19 cellular contexts compared by ENCODE assay signal in the genomic region with DNA sequence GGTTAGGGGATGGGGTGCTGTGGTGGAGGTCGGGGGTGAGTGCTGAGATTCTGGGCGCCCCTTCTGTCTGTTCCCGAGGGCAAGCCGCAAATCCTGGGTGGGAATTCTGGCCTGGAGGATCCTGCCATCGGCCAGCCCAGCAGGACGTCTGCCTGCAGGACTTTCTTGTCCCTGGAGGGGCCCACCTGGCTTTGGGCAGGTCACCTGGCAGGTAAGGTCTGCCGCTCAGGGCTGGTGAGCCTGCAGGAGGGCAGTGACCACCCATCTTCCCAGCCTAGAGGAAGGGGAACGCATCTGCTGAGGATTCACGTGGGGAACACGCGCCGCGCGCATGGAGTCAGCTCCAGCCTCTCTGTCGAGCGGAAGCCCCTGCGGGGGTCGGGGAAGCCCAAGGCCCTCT. TPM values are rescaled to one million over a fixed set of nuclear protein-coding genes. Genes with fewer than 3 reads are reported as not detected.
A peak's percentile ranks its signal among the peaks of the same experiment; 100 is the strongest.
DNase-seq lines count a peak whose midpoint lies in the region; ATAC-seq and TF ChIP-seq lines count a peak whose summit lies in the region.
"Had no signal": no experiment of that assay in that cellular context is flagged by ENCODE, and none has a peak within 500 bp of the region (broad histone marks: within the 10 kb centered on the region; RNA-seq: fewer than 3 reads in every experiment).

No MANE protein-coding gene starts in this region.

- H3K27me3 ChIP-seq in H7 (ENCODE audit: control insufficient read depth, insufficient read depth, low read length) (no peaks in the 10 kb centered on the region), IMR-90 (ENCODE audit: control insufficient read depth, insufficient read depth, low read length) (peaks cover 15% of the 10 kb centered on the region), endodermal cell (ENCODE audit: control insufficient read depth, insufficient read depth, low read length, poor library complexity, severe bottlenecking) (peaks cover 13% of the 10 kb centered on the region), neuronal stem cell (ENCODE audit: control insufficient read depth in 3 of 3, insufficient read depth in 3 of 3, low read depth in 1 of 3, low read length in 3 of 3) (peaks cover 0 to 15% (median 0%) of the 10 kb centered on the region in 3 experiments)
- H3K27me3 ChIP-seq: BLaER1 treated with 17β-estradiol and CSF1 and Interleukin-3, amounts not matched to agents 10 nM and 100 nM had no signal

- no peak for TF ChIP-seq POLR2A in IMR-90 (IDR thresholded peaks at IDR 0.05; ENCODE audit: low read depth, low read length)

- no peak overlapping the region for H3K4ac ChIP-seq in IMR-90 (ENCODE audit: low read depth, low read length)
- H3K4ac ChIP-seq in neuronal stem cell (ENCODE audit: low read length): no peak overlapping the region

- H3K4me3 Mint-ChIP-seq in endodermal cell (no peak overlapping the region), type B pancreatic cell (no peak overlapping the region)

- H3K23ac ChIP-seq in IMR-90 (ENCODE audit: low read depth, low read length) (no peak overlapping the region), neuronal stem cell (ENCODE audit: low read depth, low read length, poor library complexity) (peak overlapping the region; percentile 62)

- no peak overlapping the region for H3K4me3 ChIP-seq in H7 (ENCODE audit: insufficient read depth, low read depth, low read length)
- no peak overlapping the region for H3K4me3 ChIP-seq in IMR-90 (ENCODE audit: insufficient read depth, low read depth, low read length)
- no peak overlapping the region for H3K4me3 ChIP-seq in endodermal cell (ENCODE audit: low read length)
- no peak overlapping the region for H3K4me3 ChIP-seq in neuronal stem cell (ENCODE audit: low read length in 2 of 2)
- H3K4me3 ChIP-seq: BLaER1 treated with 17β-estradiol and CSF1 and Interleukin-3, amounts not matched to agents 10 nM and 100 nM; K562; SJSA1 had no signal

- no peak overlapping the region for H2AK5ac ChIP-seq in IMR-90 (ENCODE audit: low read depth, low read length)
- no peak overlapping the region for H2AK5ac ChIP-seq in neuronal stem cell (ENCODE audit: low read depth, low read length)

- H4K20me1 ChIP-seq in IMR-90 (ENCODE audit: insufficient read depth, low read length): no peaks in the 10 kb centered on the region
- H4K20me1 ChIP-seq: BLaER1 treated with 17β-estradiol and CSF1 and Interleukin-3, amounts not matched to agents 10 nM and 100 nM had no signal

- H3K9ac ChIP-seq in IMR-90 (ENCODE audit: low read depth, low read length) (no peak overlapping the region), endodermal cell (ENCODE audit: extremely low read depth, low read length, poor library complexity, severe bottlenecking) (no peak overlapping the region), neuronal stem cell (ENCODE audit: low read depth, low read length, poor library complexity) (no peak overlapping the region)
- H3K9ac ChIP-seq: BLaER1 treated with 17β-estradiol and CSF1 and Interleukin-3, amounts not matched to agents 10 nM and 100 nM had no signal

- H2AK9ac ChIP-seq in IMR-90 (replicated peaks; ENCODE audit: low read depth, low read length, poor library complexity): no peak overlapping the region

- no peak for TF ChIP-seq RAD21 in IMR-90 (IDR thresholded peaks at IDR 0.05; ENCODE audit: low read length)

- H3K14ac ChIP-seq in IMR-90 (replicated peaks; ENCODE audit: low read depth, low read length) (no peak overlapping the region), neuronal stem cell (ENCODE audit: low read length) (peak overlapping the region; percentile 10)

- H3K4me1 Mint-ChIP-seq in endodermal cell (peaks cover 11% of the 10 kb centered on the region), type B pancreatic cell (ENCODE audit: unreplicated experiment) (no peaks in the 10 kb centered on the region)

- no peaks in the 10 kb centered on the region for H3K9me1 ChIP-seq in IMR-90 (ENCODE audit: insufficient read depth, low read length)

- no peak overlapping the region for H3K27ac Mint-ChIP-seq in endodermal cell
- H3K27ac Mint-ChIP-seq in type B pancreatic cell: no peak overlapping the region

- no peak overlapping the region for H4K8ac ChIP-seq in IMR-90 (ENCODE audit: low read depth in 2 of 2, low read length in 2 of 2)
- H4K8ac ChIP-seq in neuronal stem cell (ENCODE audit: low read depth, low read length): no peak overlapping the region

- H2AFZ ChIP-seq in IMR-90 (replicated peaks; ENCODE audit: low read length, poor library complexity) (no peak overlapping the region), neuronal stem cell (ENCODE audit: low read length) (no peak overlapping the region)

- H3K36me3 ChIP-seq in H7 (replicated peaks; ENCODE audit: control insufficient read depth, insufficient read depth, low read length) (no peaks in the 10 kb centered on the region), IMR-90 (ENCODE audit: control insufficient read depth, insufficient read depth, low read length) (no peaks in the 10 kb centered on the region), endodermal cell (ENCODE audit: control insufficient read depth, insufficient read depth, low read length) (no peaks in the 10 kb centered on the region), neuronal stem cell (replicated peaks in 1 of 2; ENCODE audit: control insufficient read depth in 2 of 2, insufficient read depth in 2 of 2, low read length in 2 of 2) (no peaks in the 10 kb centered on the region)
- H3K36me3 ChIP-seq: BLaER1 treated with 17β-estradiol and CSF1 and Interleukin-3, amounts not matched to agents 10 nM and 100 nM; SJSA1 had no signal

- H2BK15ac ChIP-seq in IMR-90 (ENCODE audit: low read depth, low read length) (0 out of 3 replicates have a peak overlapping the region, but pooled peaks have one; percentile 3), neuronal stem cell (ENCODE audit: low read length) (no peak overlapping the region)

- H3K4me2 ChIP-seq in IMR-90 (ENCODE audit: low read depth, low read length) (no peak overlapping the region), neuronal stem cell (ENCODE audit: insufficient read depth, low read length, poor library complexity, severe bottlenecking) (no peak overlapping the region)

- no peak overlapping the region for H4K91ac ChIP-seq in IMR-90 (ENCODE audit: insufficient read depth, low read depth, low read length)
- H4K91ac ChIP-seq in neuronal stem cell (ENCODE audit: low read depth, low read length, poor library complexity): no peak overlapping the region

- TF ChIP-seq CTCF in IMR-90 (conservative IDR thresholded peaks at IDR 0.05; ENCODE audit: low read depth, low read length): no peak
- no peak for TF ChIP-seq CTCF in endodermal cell (conservative IDR thresholded peaks at IDR 0.05)
- no peak for TF ChIP-seq CTCF in type B pancreatic cell (conservative IDR thresholded peaks at IDR 0.05)

- intact Hi-C loops in IMR-90 (cut with micrococcal nuclease): no loop called here

- H3K56ac ChIP-seq in IMR-90 (ENCODE audit: extremely low read depth, insufficient read depth, low read length): no peak overlapping the region

- no peak overlapping the region for H4K5ac ChIP-seq in IMR-90 (ENCODE audit: low read depth, low read length)

- BruUV-seq in IMR-90 (replicated peaks; lab: Mats Ljungman, UMichigan): no TSS peak

- peaks cover 12% of the 10 kb centered on the region for H3K27me3 Mint-ChIP-seq in endodermal cell (ENCODE audit: insufficient read depth)
- peaks cover 25% of the 10 kb centered on the region for H3K27me3 Mint-ChIP-seq in type B pancreatic cell

- POLR2A ChIA-PET in IMR-90 (lab: Charles Lee; ENCODE audit: unreplicated experiment): interaction anchor here (0.6 kb wide), 1 partner anchor 43 kb away, joined by 6 read pairs; the partner anchor contains the start of gene NDEL1

- no peaks in the 10 kb centered on the region for H3K36me3 Mint-ChIP-seq in endodermal cell (ENCODE audit: low read depth)
- no peaks in the 10 kb centered on the region for H3K36me3 Mint-ChIP-seq in type B pancreatic cell

- no peak overlapping the region for H2BK12ac ChIP-seq in neuronal stem cell (ENCODE audit: low read length)

- in situ Hi-C loops in IMR-90 (cut with MboI; ENCODE audit: low sequenced_read_pairs): no loop called here

- H3K9me3 ChIP-seq in IMR-90 (ENCODE audit: control insufficient read depth, insufficient read depth, low read length) (no peaks in the 10 kb centered on the region), endodermal cell (ENCODE audit: control insufficient read depth, low read length) (no peaks in the 10 kb centered on the region), neuronal stem cell (replicated peaks in 1 of 2; ENCODE audit: control insufficient read depth in 2 of 2, insufficient read depth in 1 of 2, low read depth in 1 of 2, low read length in 2 of 2) (no peaks in the 10 kb centered on the region)
- H3K9me3 ChIP-seq: BLaER1 treated with 17β-estradiol and CSF1 and Interleukin-3, amounts not matched to agents 10 nM and 100 nM; SJSA1 had no signal

- H2BK120ac ChIP-seq in IMR-90 (ENCODE audit: low read depth, low read length) (no peak overlapping the region), neuronal stem cell (ENCODE audit: low read depth, low read length) (no peak overlapping the region)

- H3K79me1 ChIP-seq in IMR-90 (ENCODE audit: low read depth in 1 of 2, low read length in 2 of 2) (peaks cover 0 to 4% of the 10 kb centered on the region in 2 experiments; a peak in 1 of 4 replicates), neuronal stem cell (ENCODE audit: low read depth, low read length) (no peaks in the 10 kb centered on the region)

- H2BK20ac ChIP-seq in IMR-90 (ENCODE audit: low read depth, low read length): no peak overlapping the region

- H3K9me3 Mint-ChIP-seq in endodermal cell (no peaks in the 10 kb centered on the region), type B pancreatic cell (no peaks in the 10 kb centered on the region)

- no peak overlapping the region for H3K27ac ChIP-seq in IMR-90 (ENCODE audit: insufficient read depth, low read length)
- H3K27ac ChIP-seq in endodermal cell (ENCODE audit: low read depth, low read length): no peak overlapping the region
- H3K27ac ChIP-seq in neuronal stem cell (replicated peaks; ENCODE audit: low read length): no peak overlapping the region
- H3K27ac ChIP-seq: RWPE1, SJSA1 had no signal

- CTCF ChIA-PET in IMR-90 (lab: Yijun Ruan, JAX): no interaction called here

- dilution Hi-C loops in IMR-90 (cut with HindIII; ENCODE audit: low sequenced_read_pairs, unreplicated experiment): no loop called here

- peak; percentile 66 for DNase-seq in H7
- DNase-seq in IMR-90: no peak
- peak; percentile 72 for DNase-seq in endodermal cell
- no peak for DNase-seq in neuronal stem cell (ENCODE audit: low spot score)
- no peak for DNase-seq in ureter (ENCODE audit: low spot score)
- DNase-seq in type B pancreatic cell (ENCODE audit: extremely low spot score, unreplicated experiment): no peak
- DNase-seq in NCI-H2081 (lab: John Stamatoyannopoulos, UW): no peak
- DNase-seq: NCI-H1092 treated with DMSO at 0.1 percent for 48 hours; NCI-H1930; NCI-H526; NK-92 treated with Interleukin-12 subunit alpha and Interleukin-12 subunit beta, amount 100 ng/mL, for 24 hours; OCI-M1 had no signal

- H3K18ac ChIP-seq in IMR-90 (ENCODE audit: low read depth, low read length) (no peak overlapping the region), neuronal stem cell (ENCODE audit: low read length) (peak overlapping the region; percentile 59)

- 44% methylated on average over 4 of the region's 18 CpGs; no CpG with 5 or more reads in 1 of the 2 experiments for WGBS in IMR-90 (ENCODE audit: extremely low coverage in 2 of 2, insufficient read length in 1 of 2), 2 experiments
- 86 to 90% methylated on average over 7 to 18 of the region's 18 CpGs for WGBS in endodermal cell (ENCODE audit: insufficient coverage in 1 of 2, insufficient read length in 1 of 2), 2 experiments
- no CpG with 5 or more reads among the region's 18 CpGs for WGBS in neuronal stem cell (ENCODE audit: extremely low coverage in 2 of 2, insufficient read length in 2 of 2, insufficient replicate concordance in 1 of 2), 2 donors

- H3K4me1 ChIP-seq in IMR-90 (ENCODE audit: control insufficient read depth, insufficient read depth, low read length) (peaks cover 4% of the 10 kb centered on the region; the same call in 1 of the 2 replicates), endodermal cell (ENCODE audit: control insufficient read depth, insufficient read depth, low read length) (peaks cover 3% of the 10 kb centered on the region), neuronal stem cell (ENCODE audit: control insufficient read depth in 2 of 2, insufficient read depth in 1 of 2, low read depth in 1 of 2, low read length in 2 of 2) (no peaks in the 10 kb centered on the region)

- no peak overlapping the region for H2BK5ac ChIP-seq in IMR-90 (ENCODE audit: low read depth, low read length, poor library complexity, severe bottlenecking)
- peak overlapping the region; percentile 48 for H2BK5ac ChIP-seq in neuronal stem cell (ENCODE audit: low read length)

- ATAC-seq in IMR-90 (ENCODE audit: low read depth) (no peak), HG02870 (IDR thresholded peaks at IDR 0.05; ENCODE audit: unreplicated experiment) (no peak)
- ATAC-seq: K562 had no signal

RNA-seq across cellular contexts. Expression of gene RNF222, which starts 5.4 kb away (rescaled TPM):
- not detected in 2 replicates for total RNA-seq in H7 (2014; rRNA removed; shearing (Covaris generic))
- total RNA-seq in IMR-90 (2012; rRNA removed) (not detected in 2 replicates), endodermal cell (not detected), ureter (not detected), type B pancreatic cell (ENCODE audit: low replicate concordance) (0.24 and 1.1 TPM in 2 replicates)
- polyA plus RNA-seq in IMR-90 (2012; rRNA removed): not detected in 2 replicates
- polyA plus RNA-seq in IMR-90 (2012; cell fraction: cytosol; rRNA removed): not detected in 2 replicates
- 0.03 TPM in 1 of 2 replicates, not detected in the other for polyA plus RNA-seq in IMR-90 (2012; cell fraction: nucleus; rRNA removed; ENCODE audit: low replicate concordance)
- polyA plus RNA-seq in endodermal cell (2013, experiment 1 of 2): not detected
- not detected for polyA plus RNA-seq in endodermal cell (2013, experiment 2 of 2)
- polyA plus RNA-seq in neuronal stem cell (2013, experiment 1 of 2): not detected
- polyA plus RNA-seq in neuronal stem cell (2013, experiment 2 of 2): not detected
- total RNA-seq: HT1080, K562, M059J, SJSA1 had no signal
- polyA plus RNA-seq: K562 had no signal

RNA-seq across cellular contexts. Expression of gene RPL26, which starts 9.3 kb away (rescaled TPM):
- 1,833 and 2,305 TPM in 2 replicates for total RNA-seq in H7 (2014; rRNA removed; shearing (Covaris generic))
- total RNA-seq in IMR-90 (2012; rRNA removed): 5,013 and 5,721 TPM in 2 replicates
- 3,797 and 4,763 TPM in 2 replicates for polyA plus RNA-seq in IMR-90 (2012; rRNA removed)
- polyA plus RNA-seq in IMR-90 (2012; cell fraction: cytosol; rRNA removed): 1,326 and 3,570 TPM in 2 replicates
- 132 and 1,784 TPM in 2 replicates for polyA plus RNA-seq in IMR-90 (2012; cell fraction: nucleus; rRNA removed; ENCODE audit: low replicate concordance)
- 1,000 to 10,000 TPM; 1,739 to 2,129 TPM for total RNA-seq in endodermal cell
- polyA plus RNA-seq in endodermal cell (2013, experiment 1 of 2): 2,547 TPM
- 2,470 TPM for polyA plus RNA-seq in endodermal cell (2013, experiment 2 of 2)
- polyA plus RNA-seq in neuronal stem cell (2013, experiment 1 of 2): 7,258 TPM
- 7,381 TPM for polyA plus RNA-seq in neuronal stem cell (2013, experiment 2 of 2)
- 2,627 TPM for total RNA-seq in ureter
- total RNA-seq in type B pancreatic cell (ENCODE audit: low replicate concordance): 2,046 and 2,187 TPM in 2 replicates

RNA-seq across cellular contexts. Expression of gene NDEL1, which starts 43.4 kb away (rescaled TPM):
- total RNA-seq in H7 (2014; rRNA removed; shearing (Covaris generic)): 18.6 and 32.8 TPM in 2 replicates
- total RNA-seq in IMR-90 (2012; rRNA removed) (28.9 and 40.3 TPM in 2 replicates), endodermal cell (10 to 100 TPM; 60.4 to 61.2 TPM), ureter (84.5 TPM), type B pancreatic cell (ENCODE audit: low replicate concordance) (51.4 and 77.9 TPM in 2 replicates)
- 95.6 and 97.7 TPM in 2 replicates for polyA plus RNA-seq in IMR-90 (2012; rRNA removed)
- polyA plus RNA-seq in IMR-90 (2012; cell fraction: cytosol; rRNA removed): 53.9 and 88.1 TPM in 2 replicates
- polyA plus RNA-seq in IMR-90 (2012; cell fraction: nucleus; rRNA removed; ENCODE audit: low replicate concordance): 152 and 190 TPM in 2 replicates
- polyA plus RNA-seq in endodermal cell (2013, experiment 1 of 2): 26.2 TPM
- 26.3 TPM for polyA plus RNA-seq in endodermal cell (2013, experiment 2 of 2)
- 27.9 TPM for polyA plus RNA-seq in neuronal stem cell (2013, experiment 1 of 2)
- polyA plus RNA-seq in neuronal stem cell (2013, experiment 2 of 2): 26.7 TPM

RNA-seq across cellular contexts. Expression of gene ODF4, which starts 52.6 kb away (rescaled TPM):
- not detected in 2 replicates for total RNA-seq in H7 (2014; rRNA removed; shearing (Covaris generic))
- total RNA-seq in IMR-90 (2012; rRNA removed) (not detected in 2 replicates), endodermal cell (not detected), ureter (not detected), type B pancreatic cell (ENCODE audit: low replicate concordance) (not detected in 2 replicates)
- not detected in 2 replicates for polyA plus RNA-seq in IMR-90 (2012; rRNA removed)
- not detected in 2 replicates for polyA plus RNA-seq in IMR-90 (2012; cell fraction: cytosol; rRNA removed)
- polyA plus RNA-seq in IMR-90 (2012; cell fraction: nucleus; rRNA removed; ENCODE audit: low replicate concordance): not detected in 2 replicates
- polyA plus RNA-seq in endodermal cell (2013, experiment 1 of 2): not detected
- polyA plus RNA-seq in endodermal cell (2013, experiment 2 of 2): not detected
- not detected for polyA plus RNA-seq in neuronal stem cell (2013, experiment 1 of 2)
- polyA plus RNA-seq in neuronal stem cell (2013, experiment 2 of 2): not detected
- total RNA-seq: HT1080, K562, M059J, SJSA1 had no signal
- polyA plus RNA-seq: K562 had no signal

Comparison
In these comparisons a context has a peak if more than half of its experiments do, and no peak if none do; other contexts are left out.
1. DNase-seq: peak in H7 (single experiment) and endodermal cell (single experiment); none in IMR-90 (single experiment), neuronal stem cell (single experiment), ureter (single experiment), type B pancreatic cell (single experiment) and NCI-H2081 (0 of 2).